In genomic region chr11:11407065-11407737, GRCh38 we compare ENCODE assay signal across 11 cellular contexts. TPM values are rescaled to one million over a fixed set of nuclear protein-coding genes. Genes with fewer than 3 reads are reported as not detected.
DNase-seq lines count a peak whose midpoint lies in the region; ATAC-seq and TF ChIP-seq lines count a peak whose summit lies in the region.
"Had no signal": no experiment of that assay in that cellular context is flagged by ENCODE, and none has a peak within 500 bp of the region (broad histone marks: within the 10 kb centered on the region; RNA-seq: fewer than 3 reads in every experiment).

No MANE protein-coding gene starts in this region.

- H3K36me3 ChIP-seq in mucosa of rectum (ENCODE audit: control insufficient read depth in 2 of 2, insufficient read depth in 2 of 2, low read length in 2 of 2) (no peaks in the 10 kb centered on the region), tibial nerve (no peaks in the 10 kb centered on the region)

- H3K4me3 ChIP-seq in mucosa of rectum (ENCODE audit: low read length in 2 of 2) (no peak overlapping the region), tibial nerve (no peak overlapping the region)

- TF ChIP-seq POLR2A in tibial nerve (IDR thresholded peaks at IDR 0.05) = no peak

- no peak for TF ChIP-seq EP300 in tibial nerve (IDR thresholded peaks at IDR 0.05)

- H3K9ac ChIP-seq in mucosa of rectum (ENCODE audit: low read depth in 1 of 2, low read length in 2 of 2) = peak overlapping the region in 1 of 2 donors; percentile 3

- peak overlapping the region; percentile 4 for H3K27ac ChIP-seq in caudate nucleus (ENCODE audit: low read depth, low read length)
- peak overlapping the region; percentile 17 to 64 for H3K27ac ChIP-seq in mucosa of rectum (ENCODE audit: low read depth in 2 of 2, low read length in 2 of 2)
- peak overlapping the region in 1 of 4 donors; percentile 31 for H3K27ac ChIP-seq in tibial nerve

- TF ChIP-seq CTCF in tibial nerve (IDR thresholded peaks at IDR 0.05) = no peak

- ATAC-seq in HG02973 (IDR thresholded peaks at IDR 0.05; ENCODE audit: unreplicated experiment) (no peak), GM18511 (IDR thresholded peaks at IDR 0.05; ENCODE audit: unreplicated experiment) (no peak)

- peaks cover 3 to 32% of the 10 kb centered on the region in 2 donors for H3K4me1 ChIP-seq in mucosa of rectum (ENCODE audit: control insufficient read depth in 2 of 2, insufficient read depth in 2 of 2, low read length in 2 of 2)
- peaks cover 0 to 56% (median 4%) of the 10 kb centered on the region in 4 donors for H3K4me1 ChIP-seq in tibial nerve

- H3K9me3 ChIP-seq in mucosa of rectum (ENCODE audit: control insufficient read depth in 2 of 2, low read length in 2 of 2) (no peaks in the 10 kb centered on the region), tibial nerve (no peaks in the 10 kb centered on the region)

- peak; percentile 94 for DNase-seq in DMS153 (lab: John Stamatoyannopoulos, UW)
- DNase-seq in NCI-H2171 (lab: John Stamatoyannopoulos, UW) = peak; percentile 23
- DNase-seq in caudate nucleus (lab: John Stamatoyannopoulos, UW) = peak in 1 of 61 donors; percentile 49
- no peak for DNase-seq in T1000 (lab: John Stamatoyannopoulos, UW)
- no peak for DNase-seq in tibial nerve (ENCODE audit: low spot score in 2 of 2)
- DNase-seq: activated T-cell treated with anti-CD3 and anti-CD28 coated beads, Interleukin-2, amount 50 U/mL, for 1 hour; stimulated activated CD4-positive, alpha-beta T cell treated with anti-CD3 and anti-CD28 coated beads, Interleukin-4, amount 100 ng/mL, for 1 hour; T-helper 1 cell had no signal

- H3K27me3 ChIP-seq in mucosa of rectum (ENCODE audit: control insufficient read depth in 2 of 2, insufficient read depth in 2 of 2, low read length in 2 of 2) (peaks cover 0 to 5% of the 10 kb centered on the region in 2 donors), tibial nerve (no peaks in the 10 kb centered on the region)

- 56 to 60% methylated on average over 9 of the region's 9 CpGs for WGBS in tibial nerve, 2 donors

RNA-seq across cellular contexts. Expression of gene CSNK2A3, which starts 54.2 kb away (rescaled TPM):
- 1 to 10 TPM in 2 of 4 donors, under 1 TPM in 1, not detected in 1; 0.90 to 3.3 (median 2.9) TPM for total RNA-seq in tibial nerve

Comparison
In these comparisons a context has a peak if more than half of its experiments do, and no peak if none do; other contexts are left out.
1. DNase-seq: peak in DMS153 (single experiment) and NCI-H2171 (single experiment); none in T1000 (single experiment) and tibial nerve (0 of 2).